15 cellular contexts compared by ENCODE assay signal in genomic region chr1:184533049-184533448, GRCh38.
DNase-seq lines count a peak whose midpoint lies in the region; ATAC-seq lines count a peak whose summit lies in the region.
"Had no signal": no experiment of that assay in that cellular context is flagged by ENCODE, and none has a peak within 500 bp of the region (broad histone marks: within the 10 kb centered on the region; RNA-seq: fewer than 3 reads in every experiment).

No MANE protein-coding gene starts in this region.

- H3K4me3 Mint-ChIP-seq in naive B cell: peak overlapping the region in 6 of 8 donors; percentile 9 to 83 (median 60)
- H3K4me3 Mint-ChIP-seq: stimulated activated naive CD8-positive, alpha-beta T cell treated with anti-CD3 and anti-CD28 coated beads, Interleukin-15, Interleukin-2, amounts not matched to agents 100 ng/mL and 50 ng/mL, for 24 hours had no signal

- DNase-seq in DMS153 (lab: John Stamatoyannopoulos, UW): peak; percentile 81
- DNase-seq in SIG-M5 treated with dmso at 0.1 percent for 504 hours (lab: John Stamatoyannopoulos, UW; ENCODE audit: unreplicated experiment): peak; percentile 80
- DNase-seq in naive B cell: peak; percentile 31
- no peak for DNase-seq in HT-29 (ENCODE audit: low spot score)
- no peak for DNase-seq in caudate nucleus (lab: John Stamatoyannopoulos, UW)
- DNase-seq in stimulated activated CD8-positive, alpha-beta memory T cell treated with anti-CD3 and anti-CD28 coated beads, Interleukin-4, amount 100 ng/mL, for 48 hours: no peak
- DNase-seq: activated CD8-positive, alpha-beta memory T cell treated with anti-CD3 and anti-CD28 coated beads for 24 hours; activated gamma-delta T cell treated with Interleukin-2 at 50 U/mL for 16 hours; C1 segment of cervical spinal cord; foreskin keratinocyte; NCI-H2107; T-helper 9 cell had no signal

- H3K9me3 Mint-ChIP-seq in naive B cell: peaks cover 2 to 17% (median 9%) of the 10 kb centered on the region in 7 donors

- ATAC-seq in HG02884 (IDR thresholded peaks at IDR 0.05; ENCODE audit: unreplicated experiment): peak; percentile 57
- peak; percentile 94 to 98 for ATAC-seq in naive B cell (ENCODE audit: low read depth in 2 of 2)
- ATAC-seq in HG03460 (IDR thresholded peaks at IDR 0.05; ENCODE audit: unreplicated experiment): no peak
- ATAC-seq: foreskin keratinocyte had no signal

- H3K27ac Mint-ChIP-seq in naive B cell: peak overlapping the region in 3 of 6 donors; percentile 33 to 84 (median 76)
- H3K27ac Mint-ChIP-seq: stimulated activated naive CD8-positive, alpha-beta T cell treated with anti-CD3 and anti-CD28 coated beads, Interleukin-15, Interleukin-2, amounts not matched to agents 100 ng/mL and 50 ng/mL, for 24 hours had no signal

- H3K27ac ChIP-seq in caudate nucleus (ENCODE audit: low read depth, low read length): no peak overlapping the region
- H3K27ac ChIP-seq: foreskin keratinocyte had no signal

- H3K36me3 Mint-ChIP-seq in naive B cell: no peaks in the 10 kb centered on the region

- H3K4me1 Mint-ChIP-seq in naive B cell: peaks cover 14 to 27% (median 16%) of the 10 kb centered on the region in 3 donors

- no peaks in the 10 kb centered on the region for H3K27me3 Mint-ChIP-seq in naive B cell

Comparison
In these comparisons a context has a peak if more than half of its experiments do, and no peak if none do; other contexts are left out.
1. DNase-seq: peak in DMS153 (single experiment), SIG-M5 treated with dmso at 0.1 percent for 504 hours (single experiment) and naive B cell (single experiment); none in HT-29 (single experiment), caudate nucleus (0 of 61) and stimulated activated CD8-positive, alpha-beta memory T cell treated with anti-CD3 and anti-CD28 coated beads, Interleukin-4, amount 100 ng/mL, for 48 hours (single experiment).